Comparison of ENCODE assay signal across 20 cellular contexts in the genomic region with DNA sequence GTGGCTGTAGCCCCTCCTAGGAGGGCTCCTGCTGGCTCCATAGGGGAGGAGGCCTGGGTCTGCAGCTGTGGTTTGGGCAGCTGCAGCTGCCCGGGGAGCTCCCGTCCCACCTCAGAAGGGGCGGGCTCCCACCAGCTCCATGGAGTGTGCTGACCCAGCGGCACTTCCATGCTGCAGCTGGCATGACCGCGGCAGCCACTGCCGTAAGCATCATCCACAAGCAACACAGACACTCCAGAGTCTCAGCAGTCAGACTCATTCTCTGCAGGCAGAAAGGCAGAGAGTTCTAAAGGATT.
A peak's percentile ranks its signal among the peaks of the same experiment; 100 is the strongest.
DNase-seq lines count a peak whose midpoint lies in the region; ATAC-seq, FAIRE-seq and TF ChIP-seq lines count a peak whose summit lies in the region.
"Had no signal": no experiment of that assay in that cellular context is flagged by ENCODE, and none has a peak within 500 bp of the region (broad histone marks: within the 10 kb centered on the region; RNA-seq: fewer than 3 reads in every experiment).

No MANE protein-coding gene starts in this region.

- H3K27ac Mint-ChIP-seq in nephron = peak overlapping the region in 1 of 3 experiments; percentile 19
- H3K27ac Mint-ChIP-seq: T-helper 17 cell had no signal

- H3K9me3 Mint-ChIP-seq in nephron = no peaks in the 10 kb centered on the region

- TF ChIP-seq CTCF in A549 (IDR thresholded peaks at IDR 0.05) = no peak
- no peak for TF ChIP-seq CTCF in nephron (IDR thresholded peaks at IDR 0.05; ENCODE audit: unreplicated experiment in 3 of 3)

- H3K27me3 Mint-ChIP-seq in nephron (ENCODE audit: low read depth) = peaks cover under 1% of the 10 kb centered on the region
- H3K27me3 Mint-ChIP-seq: T-helper 17 cell had no signal

- CTCF ChIA-PET in A549 (lab: Yijun Ruan, JAX) = no interaction called here

- FAIRE-seq in A549 (lab: Jason Lieb, UNC) = no peak
- FAIRE-seq: D721Med had no signal

- H3K9ac ChIP-seq in ES-I3 (ENCODE audit: low read depth, low read length) = peak overlapping the region; percentile 38; the same call in 1 of the 2 replicates

- no peak overlapping the region for H3K27ac ChIP-seq in A549
- H3K27ac ChIP-seq: C4-2B, PC-9, SJSA1 had no signal

- H3K9me3 ChIP-seq in A549 (no peaks in the 10 kb centered on the region), ES-I3 (ENCODE audit: control insufficient read depth, insufficient read depth, low read length) (no peaks in the 10 kb centered on the region)
- H3K9me3 ChIP-seq: SJSA1 had no signal

- POLR2A ChIA-PET in A549 (lab: Yijun Ruan, JAX) = no interaction called here

- TF ChIP-seq RAD21 in A549 (conservative IDR thresholded peaks at IDR 0.05 in 1 of 2, IDR thresholded peaks at IDR 0.05 in 1 of 2) = no peak

- TF ChIP-seq POLR2A in A549 (IDR thresholded peaks at IDR 0.05; ENCODE audit: low read length) = no peak

- no peaks in the 10 kb centered on the region for H3K36me3 ChIP-seq in ES-I3 (ENCODE audit: insufficient read depth, low read length)
- H3K36me3 ChIP-seq: SJSA1 had no signal

- ATAC-seq in A549 (peak; percentile 30 to 64; a peak in 5 of 6 replicates), GM21390 (IDR thresholded peaks at IDR 0.05; ENCODE audit: unreplicated experiment) (no peak)
- ATAC-seq: HCT116, T-helper 17 cell had no signal

- TF ChIP-seq EP300 in A549 (IDR thresholded peaks at IDR 0.05) = no peak

- DNase-seq in A549 (ENCODE audit: low read depth in 1 of 2, low spot score in 1 of 2) = no peak
- DNase-seq in RPMI7951 (ENCODE audit: low read depth) = peak; percentile 15
- no peak for DNase-seq in SIG-M5 treated with dmso at 0.1 percent for 504 hours (lab: John Stamatoyannopoulos, UW; ENCODE audit: unreplicated experiment)
- DNase-seq in effector CD8-positive, alpha-beta T cell (lab: John Stamatoyannopoulos, UW) = no peak
- DNase-seq: AML-193, GDM1, MM.1S, NCI-H1092, NCI-H1436 treated with DMSO at 0.1 percent for 48 hours, NCI-H446 treated with DMSO at 0.1 percent for 48 hours, NCI-H82, PC-9, T-helper 17 cell had no signal

- H3K4me1 Mint-ChIP-seq in nephron = peaks cover 5% of the 10 kb centered on the region
- H3K4me1 Mint-ChIP-seq: T-helper 17 cell had no signal

- H3K4me2 ChIP-seq in A549 = peak overlapping the region; percentile 42; the same call in 2 of the 3 replicates
- H3K4me2 ChIP-seq: PC-9 had no signal

- H3K4me3 Mint-ChIP-seq in nephron = peak overlapping the region; percentile 47 to 66 (median 60)
- H3K4me3 Mint-ChIP-seq: T-helper 17 cell had no signal

- H3K36me3 Mint-ChIP-seq in nephron (ENCODE audit: low read depth) = no peaks in the 10 kb centered on the region

- H3K4me3 ChIP-seq in A549 = peak overlapping the region; percentile 27; the same call in 2 of the 3 replicates
- H3K4me3 ChIP-seq: PC-9, SJSA1 had no signal

- 38% methylated on average over 5 of the region's 7 CpGs for WGBS in A549 (ENCODE audit: missing lambda C conversion rate)

- H3K4me1 ChIP-seq in A549 (no peaks in the 10 kb centered on the region), ES-I3 (ENCODE audit: insufficient read depth, low read length) (no peaks in the 10 kb centered on the region)
- H3K4me1 ChIP-seq: SJSA1 had no signal

TF ChIP-seq in A549, 52 proteins besides CTCF, POLR2A, EP300 and RAD21:
- no peak for TF ChIP-seq HEYL (CRISPR knock-in tag; IDR thresholded peaks at IDR 0.05)
- TF ChIP-seq HOXA7 (CRISPR knock-in tag; IDR thresholded peaks at IDR 0.05) = no peak
- TF ChIP-seq, protein P1, sequence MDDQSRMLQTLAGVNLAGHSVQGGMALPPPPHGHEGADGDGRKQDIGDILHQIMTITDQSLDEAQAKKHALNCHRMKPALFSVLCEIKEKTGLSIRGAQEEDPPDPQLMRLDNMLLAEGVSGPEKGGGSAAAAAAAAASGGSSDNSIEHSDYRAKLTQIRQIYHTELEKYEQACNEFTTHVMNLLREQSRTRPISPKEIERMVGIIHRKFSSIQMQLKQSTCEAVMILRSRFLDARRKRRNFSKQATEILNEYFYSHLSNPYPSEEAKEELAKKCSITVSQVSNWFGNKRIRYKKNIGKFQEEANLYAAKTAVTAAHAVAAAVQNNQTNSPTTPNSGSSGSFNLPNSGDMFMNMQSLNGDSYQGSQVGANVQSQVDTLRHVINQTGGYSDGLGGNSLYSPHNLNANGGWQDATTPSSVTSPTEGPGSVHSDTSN (IDR thresholded peaks at IDR 0.05) = no peak
- TF ChIP-seq, protein P2, sequence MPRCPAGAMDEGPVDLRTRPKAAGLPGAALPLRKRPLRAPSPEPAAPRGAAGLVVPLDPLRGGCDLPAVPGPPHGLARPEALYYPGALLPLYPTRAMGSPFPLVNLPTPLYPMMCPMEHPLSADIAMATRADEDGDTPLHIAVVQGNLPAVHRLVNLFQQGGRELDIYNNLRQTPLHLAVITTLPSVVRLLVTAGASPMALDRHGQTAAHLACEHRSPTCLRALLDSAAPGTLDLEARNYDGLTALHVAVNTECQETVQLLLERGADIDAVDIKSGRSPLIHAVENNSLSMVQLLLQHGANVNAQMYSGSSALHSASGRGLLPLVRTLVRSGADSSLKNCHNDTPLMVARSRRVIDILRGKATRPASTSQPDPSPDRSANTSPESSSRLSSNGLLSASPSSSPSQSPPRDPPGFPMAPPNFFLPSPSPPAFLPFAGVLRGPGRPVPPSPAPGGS (IDR thresholded peaks at IDR 0.05) = no peak
- TF ChIP-seq NR3C1 (IDR thresholded peaks at IDR 0.05) = no peak
